ENCODE assay signal across 11 cellular contexts in the genomic region with DNA sequence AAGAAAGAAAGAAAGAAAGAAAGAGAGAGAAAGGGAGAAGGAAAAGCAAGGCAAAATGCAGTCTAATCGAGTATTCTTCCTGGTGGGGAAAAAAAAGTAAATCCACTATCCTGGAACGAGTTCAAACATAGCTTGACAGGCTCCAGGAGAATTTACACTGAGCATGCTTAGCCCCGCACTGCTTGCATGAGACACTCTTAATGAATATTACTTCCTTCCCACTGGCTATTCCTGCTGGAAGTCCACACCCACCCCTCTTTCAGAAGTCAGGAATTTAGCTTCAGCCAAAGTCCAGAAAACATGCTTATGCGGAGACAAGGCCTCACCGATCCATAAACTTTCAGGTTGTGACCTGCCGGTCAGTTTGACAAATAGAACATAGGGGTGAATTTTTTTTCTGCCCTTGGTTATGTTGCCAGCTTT.
A peak's percentile ranks its signal among the peaks of the same experiment; 100 is the strongest.
DNase-seq lines count a peak whose midpoint lies in the region; ATAC-seq and TF ChIP-seq lines count a peak whose summit lies in the region.
"Had no signal": no experiment of that assay in that cellular context is flagged by ENCODE, and none has a peak within 500 bp of the region (broad histone marks: within the 10 kb centered on the region; RNA-seq: fewer than 3 reads in every experiment).

No MANE protein-coding gene starts in this region.

- ATAC-seq in Right ventricle myocardium inferior (peak; percentile 81), GM21825 (IDR thresholded peaks at IDR 0.05; ENCODE audit: unreplicated experiment) (no peak), HG02759 (IDR thresholded peaks at IDR 0.05; ENCODE audit: unreplicated experiment) (no peak)
- ATAC-seq: activated T-cell treated with anti-CD3 and anti-CD28 coated beads, Interleukin-2, amount 50 U/mL, for 4 hours; natural killer cell had no signal

- H3K4me3 ChIP-seq in fibroblast of pulmonary artery (replicated peaks; ENCODE audit: low read depth, low read length) (no peak overlapping the region), muscle layer of duodenum (ENCODE audit: low read depth in 1 of 2, low read length in 2 of 2) (peak overlapping the region; percentile 3 to 22)

- TF ChIP-seq CTCF in fibroblast of pulmonary artery (IDR thresholded peaks at IDR 0.05; ENCODE audit: low read length, missing control alignments), result no peak

- H3K27ac ChIP-seq in muscle layer of duodenum (ENCODE audit: low read length), result peak overlapping the region; percentile 57
- H3K27ac ChIP-seq: 22Rv1 had no signal

- H3K36me3 ChIP-seq in muscle layer of duodenum (ENCODE audit: control insufficient read depth in 1 of 2, insufficient read depth in 2 of 2, low read length in 2 of 2), result no peaks in the 10 kb centered on the region

- intact Hi-C loops in Right ventricle myocardium inferior (cut with DNase I) (loop anchor here (5.0 to 10.0 kb wide), 2 partner anchors 74 to 153 kb away; no protein-coding TSS in a partner anchor), cardiac septum (cut with DNase I) (loop anchor here (10.0 kb wide), 1 partner anchor 127 kb away; no protein-coding TSS in a partner anchor)

- no peaks in the 10 kb centered on the region for H3K9me3 ChIP-seq in muscle layer of duodenum (ENCODE audit: control insufficient read depth in 1 of 2, low read length in 2 of 2)

- H3K27me3 ChIP-seq in muscle layer of duodenum (ENCODE audit: low read depth, low read length), result no peaks in the 10 kb centered on the region

- DNase-seq in Right ventricle myocardium inferior (ENCODE audit: missing footprints) (no peak), cardiac septum (ENCODE audit: low spot score) (no peak), fibroblast of pulmonary artery (ENCODE audit: low read depth) (peak; percentile 41), anterior cingulate cortex (lab: John Stamatoyannopoulos, UW) (no peak)
- DNase-seq in central memory CD4-positive, alpha-beta T cell, result no peak
- DNase-seq: activated T-cell treated with anti-CD3 and anti-CD28 coated beads, Interleukin-2, amount 50 U/mL, for 4 hours; natural killer cell had no signal

- peaks cover 0 to 8% of the 10 kb centered on the region in 2 donors for H3K4me1 ChIP-seq in muscle layer of duodenum (ENCODE audit: control insufficient read depth in 1 of 2, insufficient read depth in 2 of 2, low read length in 2 of 2)
